In genomic region chr20:48143435-48144081, GRCh38 we compare ENCODE assay signal across 27 cellular contexts.
A peak's percentile ranks its signal among the peaks of the same experiment; 100 is the strongest.
DNase-seq lines count a peak whose midpoint lies in the region; ATAC-seq and TF ChIP-seq lines count a peak whose summit lies in the region.
"Had no signal": no experiment of that assay in that cellular context is flagged by ENCODE, and none has a peak within 500 bp of the region (broad histone marks: within the 10 kb centered on the region; RNA-seq: fewer than 3 reads in every experiment).

No MANE protein-coding gene starts in this region.

- H3K36me3 Mint-ChIP-seq in activated naive CD4-positive, alpha-beta T cell treated with anti-CD3 and anti-CD28 coated beads, Interleukin-2, amount 10 ng/mL, durations not matched to agents 7 days and 5 days: no peaks in the 10 kb centered on the region
- H3K36me3 Mint-ChIP-seq: natural killer cell treated with Interleukin-12 subunit alpha and Interleukin-12 subunit beta and Interleukin-15 and Interleukin-18, amount 100 ng/mL, for 72 hours had no signal

- peaks cover 0 to 5% (median 0%) of the 10 kb centered on the region in 4 donors for H3K9me3 ChIP-seq in upper lobe of left lung
- H3K9me3 ChIP-seq: gastrocnemius medialis, SK-N-SH, transverse colon had no signal

- DNase-seq in NCI-H748 (lab: John Stamatoyannopoulos, UW; ENCODE audit: unreplicated experiment) (peak; percentile 6), NCI-H748 treated with DMSO at 0.1 percent for 48 hours (lab: John Stamatoyannopoulos, UW) (no peak), NCI-H2107 treated with DMSO at 0.1 percent for 48 hours (lab: John Stamatoyannopoulos, UW; ENCODE audit: unreplicated experiment) (peak; percentile 79), OCI-M1 (lab: John Stamatoyannopoulos, UW) (peak; percentile 73), upper lobe of left lung (no peak), H7 (no peak)
- no peak for DNase-seq in activated naive CD4-positive, alpha-beta T cell treated with anti-CD3 and anti-CD28 coated beads, Interleukin-2, amount 10 ng/mL, durations not matched to agents 7 days and 5 days
- DNase-seq: activated CD4-positive, alpha-beta T cell treated with anti-CD3 and anti-CD28 coated beads, Interleukin-2, amount 50 U/mL, for 1 hour; Caco-2; effector CD4-positive, alpha-beta T cell; gastrocnemius medialis; HCEC 1CT; hypothalamus; left ventricle myocardium superior; NCI-H446 treated with DMSO at 0.1 percent for 48 hours; posterior cingulate gyrus; SK-N-SH; stimulated activated CD8-positive, alpha-beta memory T cell treated with anti-CD3 and anti-CD28 coated beads, Interleukin-4, amount 100 ng/mL, for 48 hours; transverse colon had no signal

- no peaks in the 10 kb centered on the region for H3K4me1 Mint-ChIP-seq in activated naive CD4-positive, alpha-beta T cell treated with anti-CD3 and anti-CD28 coated beads, Interleukin-2, amount 10 ng/mL, durations not matched to agents 7 days and 5 days

- peaks cover 0 to 4% (median 0%) of the 10 kb centered on the region in 4 donors for H3K4me1 ChIP-seq in upper lobe of left lung
- H3K4me1 ChIP-seq: BLaER1, gastrocnemius medialis, transverse colon had no signal

- H3K4me3 ChIP-seq in upper lobe of left lung (no peak overlapping the region), H7 (ENCODE audit: insufficient read depth, low read depth, low read length) (no peak overlapping the region)
- H3K4me3 ChIP-seq: BLaER1, gastrocnemius medialis, transverse colon had no signal

- ATAC-seq in upper lobe of left lung (ENCODE audit: low FRiP score in 2 of 2): no peak
- no peak for ATAC-seq in HG03159 (IDR thresholded peaks at IDR 0.05; ENCODE audit: unreplicated experiment)
- ATAC-seq: activated T-helper 17 cell treated with anti-CD3 and anti-CD28 coated beads, Interleukin-2, amount 50 U/mL, for 72 hours; gastrocnemius medialis; left ventricle myocardium superior; natural killer cell treated with Interleukin-12 subunit alpha and Interleukin-12 subunit beta and Interleukin-15 and Interleukin-18, amount 100 ng/mL, for 72 hours; sciatic nerve had no signal

- CTCF ChIA-PET in activated naive CD4-positive, alpha-beta T cell treated with anti-CD3 and anti-CD28 coated beads, Interleukin-2, amount 10 ng/mL, durations not matched to agents 7 days and 5 days (lab: Charles Lee): no interaction called here

- H3K36me3 ChIP-seq in upper lobe of left lung (no peaks in the 10 kb centered on the region), H7 (replicated peaks; ENCODE audit: control insufficient read depth, insufficient read depth, low read length) (no peaks in the 10 kb centered on the region)
- H3K36me3 ChIP-seq: BLaER1, gastrocnemius medialis, transverse colon had no signal

- H3K27me3 Mint-ChIP-seq in activated naive CD4-positive, alpha-beta T cell treated with anti-CD3 and anti-CD28 coated beads, Interleukin-2, amount 10 ng/mL, durations not matched to agents 7 days and 5 days: peaks cover 5% of the 10 kb centered on the region

- H3K27ac ChIP-seq in upper lobe of left lung: no peak overlapping the region
- H3K27ac ChIP-seq: BLaER1, gastrocnemius medialis, KMS-11, RWPE1, transverse colon had no signal

- TF ChIP-seq CTCF in upper lobe of left lung (IDR thresholded peaks at IDR 0.05): no peak

- H3K9me3 Mint-ChIP-seq in activated naive CD4-positive, alpha-beta T cell treated with anti-CD3 and anti-CD28 coated beads, Interleukin-2, amount 10 ng/mL, durations not matched to agents 7 days and 5 days: no peaks in the 10 kb centered on the region
- H3K9me3 Mint-ChIP-seq: activated T-helper 17 cell treated with anti-CD3 and anti-CD28 coated beads, Interleukin-2, amount 50 U/mL, for 72 hours; natural killer cell treated with Interleukin-12 subunit alpha and Interleukin-12 subunit beta and Interleukin-15 and Interleukin-18, amount 100 ng/mL, for 72 hours had no signal

- H3K27me3 ChIP-seq in upper lobe of left lung: no peaks in the 10 kb centered on the region
- H3K27me3 ChIP-seq in H7 (ENCODE audit: control insufficient read depth, insufficient read depth, low read length): no peaks in the 10 kb centered on the region
- H3K27me3 ChIP-seq: BLaER1, transverse colon had no signal

- TF ChIP-seq EP300 in upper lobe of left lung (IDR thresholded peaks at IDR 0.05): no peak

- WGBS in upper lobe of left lung, 2 donors: 78 to 85% methylated on average over 10 of the region's 10 CpGs

- no peak for TF ChIP-seq POLR2A in upper lobe of left lung (IDR thresholded peaks at IDR 0.05)

- no peak overlapping the region for H3K4me3 Mint-ChIP-seq in activated naive CD4-positive, alpha-beta T cell treated with anti-CD3 and anti-CD28 coated beads, Interleukin-2, amount 10 ng/mL, durations not matched to agents 7 days and 5 days
- H3K4me3 Mint-ChIP-seq: activated T-helper 17 cell treated with anti-CD3 and anti-CD28 coated beads, Interleukin-2, amount 50 U/mL, for 72 hours; mesothelial cell of epicardium; natural killer cell treated with Interleukin-12 subunit alpha and Interleukin-12 subunit beta and Interleukin-15 and Interleukin-18, amount 100 ng/mL, for 72 hours had no signal

- H3K27ac Mint-ChIP-seq in activated naive CD4-positive, alpha-beta T cell treated with anti-CD3 and anti-CD28 coated beads, Interleukin-2, amount 10 ng/mL, durations not matched to agents 7 days and 5 days: no peak overlapping the region
- H3K27ac Mint-ChIP-seq: activated T-helper 17 cell treated with anti-CD3 and anti-CD28 coated beads, Interleukin-2, amount 50 U/mL, for 72 hours; mesothelial cell of epicardium; natural killer cell treated with Interleukin-12 subunit alpha and Interleukin-12 subunit beta and Interleukin-15 and Interleukin-18, amount 100 ng/mL, for 72 hours had no signal

Comparison
In these comparisons a context has a peak if more than half of its experiments do, and no peak if none do; other contexts are left out.
1. DNase-seq: peak in NCI-H748 (single experiment), NCI-H2107 treated with DMSO at 0.1 percent for 48 hours (single experiment) and OCI-M1 (single experiment); none in NCI-H748 treated with DMSO at 0.1 percent for 48 hours (single experiment), activated naive CD4-positive, alpha-beta T cell treated with anti-CD3 and anti-CD28 coated beads, Interleukin-2, amount 10 ng/mL, durations not matched to agents 7 days and 5 days (single experiment), upper lobe of left lung (0 of 2) and H7 (single experiment).